12 cellular contexts compared by ENCODE assay signal in genomic region chr1:87132664-87133000, GRCh38.
DNase-seq lines count a peak whose midpoint lies in the region; ATAC-seq, FAIRE-seq and TF ChIP-seq lines count a peak whose summit lies in the region.
"Had no signal": no experiment of that assay in that cellular context is flagged by ENCODE, and none has a peak within 500 bp of the region (broad histone marks: within the 10 kb centered on the region; RNA-seq: fewer than 3 reads in every experiment).

No MANE protein-coding gene starts in this region.

- CTCF ChIA-PET in activated B cell treated with CpG ODN at 0.5 μM for 24 hours (lab: Charles Lee): no interaction called here

- peak overlapping the region; percentile 72 for H3K4me3 Mint-ChIP-seq in activated B cell treated with CpG ODN at 0.5 μM for 24 hours
- peak overlapping the region; percentile 79 for H3K4me3 Mint-ChIP-seq in glutamatergic neuron (ENCODE audit: unreplicated experiment)

- H3K9me3 ChIP-seq in DOHH2 (ENCODE audit: control insufficient read depth, insufficient read depth, low read length): no peaks in the 10 kb centered on the region
- no peaks in the 10 kb centered on the region for H3K9me3 ChIP-seq in gastrocnemius medialis

- H3K4me3 ChIP-seq in DOHH2 (ENCODE audit: low read length) (no peak overlapping the region), gastrocnemius medialis (peak overlapping the region in 3 of 4 donors; percentile 48 to 75 (median 54))

- H3K4me2 ChIP-seq in DOHH2 (ENCODE audit: low read length): peak overlapping the region; percentile 67

- no peaks in the 10 kb centered on the region for H3K9me2 ChIP-seq in DOHH2 (replicated peaks; ENCODE audit: control insufficient read depth, low read length)

- no peaks in the 10 kb centered on the region for H3F3A ChIP-seq in DOHH2 (ENCODE audit: control insufficient read depth, insufficient read depth)

- TF ChIP-seq POLR2A in gastrocnemius medialis (IDR thresholded peaks at IDR 0.05): no peak

- TF ChIP-seq CTCF in DOHH2 (IDR thresholded peaks at IDR 0.05; ENCODE audit: low read depth, low read length, poor library complexity, severe bottlenecking): no peak
- no peak for TF ChIP-seq CTCF in activated B cell treated with CpG ODN at 0.5 μM for 24 hours (IDR thresholded peaks at IDR 0.05)
- TF ChIP-seq CTCF in glutamatergic neuron (IDR thresholded peaks at IDR 0.05; ENCODE audit: partially characterized antibody, unreplicated experiment): no peak
- TF ChIP-seq CTCF in gastrocnemius medialis (IDR thresholded peaks at IDR 0.05 in 4 of 5, conservative IDR thresholded peaks at IDR 0.05 in 1 of 5): no peak

- in situ Hi-C loops in gastrocnemius medialis (cut with MboI; ENCODE audit: low sequenced_read_pairs in 4 of 4): loop anchor here in 2 of 4 donors (25.0 kb wide), 3 partner anchors 155 to 830 kb away; no protein-coding TSS in a partner anchor

- H4K20me1 ChIP-seq in DOHH2 (ENCODE audit: control insufficient read depth, insufficient read depth, low read depth, low read length): no peaks in the 10 kb centered on the region

- DNase-seq in activated B cell treated with CpG ODN at 0.5 μM for 24 hours (no peak), glutamatergic neuron (no peak), gastrocnemius medialis (no peak), urothelium cell line (ENCODE audit: low spot score) (no peak)
- no peak for DNase-seq in stimulated activated naive CD4-positive, alpha-beta T cell (lab: John Stamatoyannopoulos, UW)
- DNase-seq in stimulated activated CD4-positive, alpha-beta T cell treated with anti-CD3 and anti-CD28 coated beads, Interleukin-4, amount 100 ng/mL, for 4 hours: no peak
- no peak for DNase-seq in stimulated activated CD4-positive, alpha-beta T cell treated with anti-CD3 and anti-CD28 coated beads, Interleukin-2, amount 100 ng/mL, for 48 hours
- DNase-seq: DMS 273 treated with DMSO at 0.1 percent for 48 hours, left colon, OCI-M1 had no signal

- ATAC-seq in activated B cell treated with CpG ODN at 0.5 μM for 24 hours (ENCODE audit: low read depth) (no peak), gastrocnemius medialis (no peak)

- no peak overlapping the region for H3K27ac ChIP-seq in DOHH2 (ENCODE audit: low read depth, low read length)
- peak overlapping the region; percentile 37 to 56 (median 48) for H3K27ac ChIP-seq in gastrocnemius medialis
- H3K27ac ChIP-seq: epithelial cell of prostate had no signal

- H3K4me1 Mint-ChIP-seq in activated B cell treated with CpG ODN at 0.5 μM for 24 hours: peaks cover 10% of the 10 kb centered on the region
- H3K4me1 Mint-ChIP-seq in glutamatergic neuron (ENCODE audit: low read depth, unreplicated experiment): no peaks in the 10 kb centered on the region

- intact Hi-C loops in activated B cell treated with CpG ODN at 0.5 μM for 24 hours (cut with micrococcal nuclease): loop anchor here (2.0 to 10.0 kb wide), 6 partner anchors 20 to 1745 kb away; partner anchors contain the start of gene LMO4
- intact Hi-C loops in gastrocnemius medialis (cut with DNase I; ENCODE audit: low total_unique reads): loop anchor here (5.0 kb wide), 1 partner anchor 820 kb away; no protein-coding TSS in a partner anchor

- H3K4me1 ChIP-seq in DOHH2 (ENCODE audit: control insufficient read depth, low read length) (peaks cover 8% of the 10 kb centered on the region), gastrocnemius medialis (no peaks in the 10 kb centered on the region)

- H3K36me3 Mint-ChIP-seq in activated B cell treated with CpG ODN at 0.5 μM for 24 hours (ENCODE audit: low read depth): no peaks in the 10 kb centered on the region
- H3K36me3 Mint-ChIP-seq in glutamatergic neuron (ENCODE audit: unreplicated experiment): no peaks in the 10 kb centered on the region

- H3K27ac Mint-ChIP-seq in activated B cell treated with CpG ODN at 0.5 μM for 24 hours: no peak overlapping the region
- no peak overlapping the region for H3K27ac Mint-ChIP-seq in glutamatergic neuron (ENCODE audit: unreplicated experiment)

- H3K79me2 ChIP-seq in DOHH2 (ENCODE audit: control insufficient read depth, low read length): no peaks in the 10 kb centered on the region

- no peaks in the 10 kb centered on the region for H3K36me3 ChIP-seq in DOHH2 (ENCODE audit: control insufficient read depth, low read length)
- no peaks in the 10 kb centered on the region for H3K36me3 ChIP-seq in gastrocnemius medialis

- peaks cover 23% of the 10 kb centered on the region for H3K27me3 Mint-ChIP-seq in activated B cell treated with CpG ODN at 0.5 μM for 24 hours
- peaks cover 2% of the 10 kb centered on the region for H3K27me3 Mint-ChIP-seq in glutamatergic neuron (ENCODE audit: unreplicated experiment)

- POLR2A ChIA-PET in activated B cell treated with CpG ODN at 0.5 μM for 24 hours (lab: Charles Lee): no interaction called here

- no peak for FAIRE-seq in urothelium cell line (lab: Jason Lieb, UNC)

- H3K9me3 Mint-ChIP-seq in activated B cell treated with CpG ODN at 0.5 μM for 24 hours (no peaks in the 10 kb centered on the region), glutamatergic neuron (ENCODE audit: unreplicated experiment) (no peaks in the 10 kb centered on the region)

- peaks cover 40% of the 10 kb centered on the region for H3K27me3 ChIP-seq in DOHH2 (ENCODE audit: control insufficient read depth, low read length)
- H3K27me3 ChIP-seq in gastrocnemius medialis: no peaks in the 10 kb centered on the region
